33 cellular contexts compared by ENCODE assay signal in the genomic region with DNA sequence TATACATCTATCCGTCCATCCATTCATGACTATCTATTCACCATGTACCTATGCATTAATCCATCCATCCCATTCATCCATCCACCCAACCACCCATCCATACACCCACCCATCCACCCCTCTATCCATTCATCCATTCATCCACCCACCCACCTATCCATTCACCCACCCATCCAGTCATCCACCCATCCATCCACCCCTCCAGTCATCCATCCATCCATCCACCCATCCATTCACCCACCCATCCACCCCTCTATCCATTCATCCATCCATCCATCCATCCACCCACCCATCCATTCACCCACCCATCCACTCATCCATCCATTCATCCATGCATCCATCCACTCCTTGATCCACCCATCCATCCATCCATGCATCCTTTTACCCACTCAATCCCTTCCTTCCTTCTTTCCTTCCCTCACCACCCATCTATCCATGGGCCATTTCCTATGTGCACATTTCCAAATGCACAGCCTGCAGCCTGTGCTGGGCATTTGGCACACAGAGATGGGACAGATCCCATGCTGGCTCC.
"Had no signal": no experiment of that assay in that cellular context is flagged by ENCODE, and none has a peak within 500 bp of the region (broad histone marks: within the 10 kb centered on the region; RNA-seq: fewer than 3 reads in every experiment).

No MANE protein-coding gene starts in this region.

- H3K36me3 ChIP-seq: adrenal gland, breast epithelium, cardiac muscle cell, colonic mucosa, esophagus squamous epithelium, gastroesophageal sphincter, heart right ventricle had no signal

- FAIRE-seq: endometrium, endothelial cell of umbilical vein had no signal

- H3K27me3 Mint-ChIP-seq: activated CD4-positive, alpha-beta memory T cell treated with anti-CD3 and anti-CD28 coated beads, Interleukin-2, amount 10 ng/mL, durations not matched to agents 7 days and 5 days; activated CD4-positive, alpha-beta T cell treated with anti-CD3 and anti-CD28 coated beads, Interleukin-2, amount 10 ng/mL, durations not matched to agents 7 days and 5 days had no signal

- H2AFZ ChIP-seq: hepatocyte had no signal

- H3K4me1 ChIP-seq: adrenal gland, breast epithelium, colonic mucosa, esophagus squamous epithelium, gastroesophageal sphincter, heart right ventricle had no signal

- H3K9me3 ChIP-seq: colonic mucosa had no signal

- H3K79me2 ChIP-seq: hepatocyte had no signal

- H3K4me3 ChIP-seq: adrenal gland, breast epithelium, cardiac muscle cell, colonic mucosa, esophagus squamous epithelium, gastroesophageal sphincter, heart right ventricle, hepatocyte had no signal

- DNase-seq: activated CD4-positive, alpha-beta memory T cell treated with anti-CD3 and anti-CD28 coated beads, Interleukin-2, amount 10 ng/mL, durations not matched to agents 7 days and 5 days; activated CD4-positive, alpha-beta T cell treated with anti-CD3 and anti-CD28 coated beads for 1 hour; activated CD4-positive, alpha-beta T cell treated with anti-CD3 and anti-CD28 coated beads for 4 hours; activated CD4-positive, alpha-beta T cell treated with anti-CD3 and anti-CD28 coated beads, Interleukin-2, amount 10 ng/mL, durations not matched to agents 7 days and 5 days; activated CD4-positive, alpha-beta T cell treated with anti-CD3 and anti-CD28 coated beads, Interleukin-2, amount 50 U/mL, for 4 hours; activated CD8-positive, alpha-beta memory T cell treated with anti-CD3 and anti-CD28 coated beads, Interleukin-2, amount 50 U/mL, for 48 hours; activated gamma-delta T cell; activated naive CD4-positive, alpha-beta T cell; activated naive CD4-positive, alpha-beta T cell treated with anti-CD3 and anti-CD28 coated beads, Interleukin-2, amount 10 ng/mL, durations not matched to agents 7 days and 5 days; activated naive CD8-positive, alpha-beta T cell treated with anti-CD3 and anti-CD28 coated beads, Interleukin-2, amount 50 U/mL, for 24 hours; activated T-cell treated with anti-CD3 and anti-CD28 coated beads for 4 hours; activated T-cell treated with anti-CD3 and anti-CD28 coated beads, Interleukin-2, amount 50 U/mL, for 24 hours; activated T-cell treated with anti-CD3 and anti-CD28 coated beads, Interleukin-2, amount 50 U/mL, for 72 hours; adrenal gland; amygdala; aorta; central memory CD4-positive, alpha-beta T cell; cerebellar nuclear complex; colonic mucosa; effector CD8-positive, alpha-beta T cell; esophagus squamous epithelium; foreskin melanocyte; heart right ventricle; T-helper 2 cell had no signal

- H3K4me3 Mint-ChIP-seq: activated CD4-positive, alpha-beta memory T cell treated with anti-CD3 and anti-CD28 coated beads, Interleukin-2, amount 10 ng/mL, durations not matched to agents 7 days and 5 days; activated CD4-positive, alpha-beta T cell treated with anti-CD3 and anti-CD28 coated beads, Interleukin-2, amount 10 ng/mL, durations not matched to agents 7 days and 5 days; activated naive CD4-positive, alpha-beta T cell treated with anti-CD3 and anti-CD28 coated beads, Interleukin-2, amount 10 ng/mL, durations not matched to agents 7 days and 5 days; activated naive CD8-positive, alpha-beta T cell treated with anti-CD3 and anti-CD28 coated beads, Interleukin-2, amount 50 U/mL, for 24 hours; activated T-cell treated with anti-CD3 and anti-CD28 coated beads, Interleukin-2, amount 50 U/mL, for 24 hours; activated T-cell treated with anti-CD3 and anti-CD28 coated beads, Interleukin-2, amount 50 U/mL, for 72 hours; brain had no signal

- H3K27ac Mint-ChIP-seq: activated CD4-positive, alpha-beta memory T cell treated with anti-CD3 and anti-CD28 coated beads, Interleukin-2, amount 10 ng/mL, durations not matched to agents 7 days and 5 days; activated CD4-positive, alpha-beta T cell treated with anti-CD3 and anti-CD28 coated beads, Interleukin-2, amount 10 ng/mL, durations not matched to agents 7 days and 5 days; activated naive CD4-positive, alpha-beta T cell treated with anti-CD3 and anti-CD28 coated beads, Interleukin-2, amount 10 ng/mL, durations not matched to agents 7 days and 5 days; activated naive CD4-positive, alpha-beta T cell treated with anti-CD3 and anti-CD28 coated beads, Interleukin-2, amount 50 U/mL, for 72 hours; activated naive CD8-positive, alpha-beta T cell treated with anti-CD3 and anti-CD28 coated beads, Interleukin-2, amount 50 U/mL, for 24 hours; activated T-cell treated with anti-CD3 and anti-CD28 coated beads, Interleukin-2, amount 50 U/mL, for 24 hours; activated T-cell treated with anti-CD3 and anti-CD28 coated beads, Interleukin-2, amount 50 U/mL, for 72 hours had no signal

- H3K36me3 Mint-ChIP-seq: activated naive CD4-positive, alpha-beta T cell treated with anti-CD3 and anti-CD28 coated beads, Interleukin-2, amount 10 ng/mL, durations not matched to agents 7 days and 5 days; brain had no signal

- H3K4me1 Mint-ChIP-seq: activated CD4-positive, alpha-beta memory T cell treated with anti-CD3 and anti-CD28 coated beads, Interleukin-2, amount 10 ng/mL, durations not matched to agents 7 days and 5 days; activated CD4-positive, alpha-beta T cell treated with anti-CD3 and anti-CD28 coated beads, Interleukin-2, amount 10 ng/mL, durations not matched to agents 7 days and 5 days; activated naive CD4-positive, alpha-beta T cell treated with anti-CD3 and anti-CD28 coated beads, Interleukin-2, amount 10 ng/mL, durations not matched to agents 7 days and 5 days; activated naive CD8-positive, alpha-beta T cell treated with anti-CD3 and anti-CD28 coated beads, Interleukin-2, amount 50 U/mL, for 24 hours had no signal

- ATAC-seq: activated naive CD4-positive, alpha-beta T cell treated with anti-CD3 and anti-CD28 coated beads, Interleukin-2, amount 50 U/mL, for 72 hours; activated naive CD8-positive, alpha-beta T cell treated with anti-CD3 and anti-CD28 coated beads, Interleukin-2, amount 50 U/mL, for 24 hours; activated T-cell treated with anti-CD3 and anti-CD28 coated beads, Interleukin-2, amount 50 U/mL, for 72 hours; gastroesophageal sphincter; heart right ventricle had no signal

- H3K27ac ChIP-seq: adrenal gland, breast epithelium, cardiac muscle cell, colonic mucosa, epithelial cell of prostate, esophagus squamous epithelium, gastroesophageal sphincter, heart right ventricle, hepatocyte had no signal

- H3K4me2 ChIP-seq: hepatocyte had no signal

- H3K27me3 ChIP-seq: adrenal gland, cardiac muscle cell, colonic mucosa, hepatocyte had no signal
